In genomic region chr11:111766834-111767142, GRCh38 we compare ENCODE assay signal across 8 cellular contexts. TPM values are rescaled to one million over a fixed set of nuclear protein-coding genes. Genes with fewer than 3 reads are reported as not detected.
DNase-seq lines count a peak whose midpoint lies in the region; ATAC-seq and TF ChIP-seq lines count a peak whose summit lies in the region.

No MANE protein-coding gene starts in this region.

- H3K4me1 Mint-ChIP-seq in CD4-positive, alpha-beta T cell (ENCODE audit: low read depth): peaks cover 41% of the 10 kb centered on the region
- peaks cover 29% of the 10 kb centered on the region for H3K4me1 Mint-ChIP-seq in activated naive CD8-positive, alpha-beta T cell treated with anti-CD3 and anti-CD28 coated beads, Interleukin-2, amount 10 ng/mL, durations not matched to agents 7 days and 5 days

- H3K27ac ChIP-seq in CD4-positive, alpha-beta T cell (ENCODE audit: low read depth, low read length): peak overlapping the region; percentile 16
- H3K27ac ChIP-seq in temporal lobe (ENCODE audit: low read depth, low read length): peak overlapping the region; percentile 14

- intact Hi-C loops in CD4-positive, alpha-beta T cell (cut with DNase I, micrococcal nuclease): loop anchor here in 1 of 2 experiments (1.0 to 10.0 kb wide), 6 partner anchors 106 to 1548 kb away; partner anchors contain the start of genes ALG9, PTS, RDX and TTC12

- H3K9me3 Mint-ChIP-seq in CD4-positive, alpha-beta T cell: no peaks in the 10 kb centered on the region
- no peaks in the 10 kb centered on the region for H3K9me3 Mint-ChIP-seq in activated naive CD8-positive, alpha-beta T cell treated with anti-CD3 and anti-CD28 coated beads, Interleukin-2, amount 10 ng/mL, durations not matched to agents 7 days and 5 days

- peak overlapping the region; percentile 70 for H3K27ac Mint-ChIP-seq in CD4-positive, alpha-beta T cell
- peak overlapping the region; percentile 97 for H3K27ac Mint-ChIP-seq in activated naive CD8-positive, alpha-beta T cell treated with anti-CD3 and anti-CD28 coated beads, Interleukin-2, amount 10 ng/mL, durations not matched to agents 7 days and 5 days

- CTCF ChIA-PET in CD4-positive, alpha-beta T cell (lab: Charles Lee): interaction anchor here (0.6 to 2.5 kb wide), 5 partner anchors 10 to 320 kb away, joined by 3 to 18 read pairs (median 3); no protein-coding TSS in a partner anchor

- H3K4me3 Mint-ChIP-seq in CD4-positive, alpha-beta T cell: peak overlapping the region; percentile 99
- H3K4me3 Mint-ChIP-seq in activated naive CD8-positive, alpha-beta T cell treated with anti-CD3 and anti-CD28 coated beads, Interleukin-2, amount 10 ng/mL, durations not matched to agents 7 days and 5 days: peak overlapping the region; percentile 98

- POLR2A ChIA-PET in CD4-positive, alpha-beta T cell (lab: Charles Lee): interaction anchor here (1.0 to 2.2 kb wide), 6 partner anchors 11 to 164 kb away, joined by 3 to 17 read pairs (median 4); partner anchors contain the start of genes ALG9 and SIK2
- POLR2A ChIA-PET in activated naive CD8-positive, alpha-beta T cell treated with anti-CD3 and anti-CD28 coated beads, Interleukin-2, amount 10 ng/mL, durations not matched to agents 7 days and 5 days (lab: Charles Lee): interaction anchor here (0.7 to 2.2 kb wide), 5 partner anchors 26 to 460 kb away, joined by 3 to 7 read pairs (median 5); partner anchors contain the start of genes ALG9 and SIK2

- H3K27me3 Mint-ChIP-seq in CD4-positive, alpha-beta T cell: no peaks in the 10 kb centered on the region
- no peaks in the 10 kb centered on the region for H3K27me3 Mint-ChIP-seq in activated naive CD8-positive, alpha-beta T cell treated with anti-CD3 and anti-CD28 coated beads, Interleukin-2, amount 10 ng/mL, durations not matched to agents 7 days and 5 days

- no peak for TF ChIP-seq CTCF in CD4-positive, alpha-beta T cell (IDR thresholded peaks at IDR 0.05)

- H3K9me3 ChIP-seq in CD4-positive, alpha-beta T cell (ENCODE audit: control insufficient read depth, low read length): no peaks in the 10 kb centered on the region

- no peak for ATAC-seq in CD4-positive, alpha-beta T cell (ENCODE audit: poor library complexity)
- ATAC-seq in HG02610 (IDR thresholded peaks at IDR 0.05; ENCODE audit: unreplicated experiment): peak; percentile 3
- no peak for ATAC-seq in activated naive CD8-positive, alpha-beta T cell treated with anti-CD3 and anti-CD28 coated beads, Interleukin-2, amount 10 ng/mL, durations not matched to agents 7 days and 5 days (ENCODE audit: low read depth)

- DNase-seq in CD4-positive, alpha-beta T cell: no peak
- no peak for DNase-seq in activated naive CD8-positive, alpha-beta T cell treated with anti-CD3 and anti-CD28 coated beads, Interleukin-2, amount 10 ng/mL, durations not matched to agents 7 days and 5 days
- DNase-seq in inferior parietal cortex (ENCODE audit: extremely low spot score) (peak; percentile 65), NCI-H774 (lab: John Stamatoyannopoulos, UW) (no peak), NCI-H2081 treated with DMSO at 0.1 percent for 48 hours (lab: John Stamatoyannopoulos, UW) (no peak), GM19240 (ENCODE audit: insufficient read length, low spot score) (no peak)

- H3K27me3 ChIP-seq in CD4-positive, alpha-beta T cell (ENCODE audit: control insufficient read depth, insufficient read depth, low read length): no peaks in the 10 kb centered on the region

- peaks cover 50% of the 10 kb centered on the region for H3K36me3 Mint-ChIP-seq in CD4-positive, alpha-beta T cell (ENCODE audit: low read depth)
- peaks cover 17% of the 10 kb centered on the region for H3K36me3 Mint-ChIP-seq in activated naive CD8-positive, alpha-beta T cell treated with anti-CD3 and anti-CD28 coated beads, Interleukin-2, amount 10 ng/mL, durations not matched to agents 7 days and 5 days

RNA-seq across cellular contexts. Expression of gene PPP2R1B, which starts 0.6 kb away (rescaled TPM):
- 10 to 100 TPM; 34.5 to 39.2 TPM for total RNA-seq in CD4-positive, alpha-beta T cell
- 10 to 100 TPM; 45.1 to 47.1 TPM for total RNA-seq in activated naive CD8-positive, alpha-beta T cell treated with anti-CD3 and anti-CD28 coated beads, Interleukin-2, amount 10 ng/mL, durations not matched to agents 7 days and 5 days
- total RNA-seq in temporal lobe: 18.9 TPM
